ENCODE assay signal across 25 cellular contexts in genomic region chr20:42259389-42259788, GRCh38.
"Had no signal": no experiment of that assay in that cellular context is flagged by ENCODE, and none has a peak within 500 bp of the region (broad histone marks: within the 10 kb centered on the region; RNA-seq: fewer than 3 reads in every experiment).

No MANE protein-coding gene starts in this region.

- H3K27me3 ChIP-seq: neutrophil, pancreas, right lobe of liver, sigmoid colon, spleen, thyroid gland, tibial nerve, upper lobe of left lung, vagina had no signal

- H3K9me3 ChIP-seq: neutrophil, pancreas, psoas muscle, right lobe of liver, sigmoid colon, thoracic aorta, thyroid gland, tibial nerve, upper lobe of left lung, vagina had no signal

- H3K4me3 ChIP-seq: pancreas, psoas muscle, right lobe of liver, sigmoid colon, spleen, thoracic aorta, thyroid gland, tibial nerve, upper lobe of left lung, vagina had no signal

- DNase-seq: naive thymus-derived CD4-positive, alpha-beta T cell; natural killer cell; nucleus accumbens; pancreas; psoas muscle; right cardiac atrium; right lobe of liver; sigmoid colon; small intestine; spleen; stimulated activated CD4-positive, alpha-beta T cell treated with anti-CD3 and anti-CD28 coated beads, Interleukin-12 subunit alpha, Interleukin-12 subunit beta, amount 100 ng/mL, for 4 hours; stimulated activated CD4-positive, alpha-beta T cell treated with anti-CD3 and anti-CD28 coated beads, Interleukin-1b, Interleukin-23, amount 100 ng/mL, for 48 hours; stimulated activated CD4-positive, alpha-beta T cell treated with anti-CD3 and anti-CD28 coated beads, Interleukin-4, amount 100 ng/mL, for 1 hour; stimulated activated CD4-positive, alpha-beta T cell treated with anti-CD3 and anti-CD28 coated beads, Interleukin-4, amount 100 ng/mL, for 4 hours; stimulated activated CD8-positive, alpha-beta memory T cell treated with anti-CD3 and anti-CD28 coated beads, Interleukin-4, amount 100 ng/mL, for 48 hours; stimulated activated naive CD4-positive, alpha-beta T cell; stimulated activated naive CD8-positive, alpha-beta T cell treated with anti-CD3 and anti-CD28 coated beads, Interleukin-15, amount 100 ng/mL, for 72 hours; stimulated activated naive CD8-positive, alpha-beta T cell treated with anti-CD3 and anti-CD28 coated beads, Interleukin-15, Interleukin-2, amounts not matched to agents 100 U/mL and 50 U/mL, for 24 hours; thyroid gland; trophoblast cell; upper lobe of left lung had no signal

- H3K27ac ChIP-seq: neutrophil, pancreas, psoas muscle, right lobe of liver, sigmoid colon, spleen, thoracic aorta, thyroid gland, tibial nerve, upper lobe of left lung, vagina had no signal

- H3K36me3 ChIP-seq: neutrophil, pancreas, right lobe of liver, sigmoid colon, spleen, thoracic aorta, thyroid gland, tibial nerve, upper lobe of left lung, vagina had no signal

- H3K4me1 ChIP-seq: pancreas, psoas muscle, right lobe of liver, sigmoid colon, spleen, thyroid gland, upper lobe of left lung, vagina had no signal
